ENCODE assay signal across 21 cellular contexts in the genomic region with DNA sequence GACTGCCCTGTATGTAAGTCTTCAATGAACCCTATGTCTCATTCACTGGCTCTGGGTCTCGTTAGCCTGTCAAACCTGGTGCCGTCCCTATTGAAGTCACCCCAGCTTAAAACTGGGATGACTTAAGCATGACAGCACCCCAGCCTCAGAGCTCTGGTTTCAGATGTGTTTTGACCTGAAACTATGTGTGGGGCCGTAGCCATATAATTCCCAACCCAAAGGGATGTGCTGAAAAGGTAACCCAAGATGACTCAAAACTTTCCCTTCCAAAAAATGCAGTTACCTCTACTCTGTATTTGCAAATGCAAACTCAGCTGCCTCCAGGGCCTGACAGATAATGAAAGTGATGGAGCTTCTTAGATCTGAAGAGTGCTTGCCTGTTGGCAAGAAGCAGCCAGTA.
DNase-seq lines count a peak whose midpoint lies in the region; ATAC-seq, FAIRE-seq and TF ChIP-seq lines count a peak whose summit lies in the region.
"Had no signal": no experiment of that assay in that cellular context is flagged by ENCODE, and none has a peak within 500 bp of the region (broad histone marks: within the 10 kb centered on the region; RNA-seq: fewer than 3 reads in every experiment).

No MANE protein-coding gene starts in this region.

- in situ Hi-C loops in GM12878 (cut with MboI): no loop called here

- FAIRE-seq in GM12878 (lab: Jason Lieb, UNC): peak; percentile 35
- FAIRE-seq: K562, TTC549 had no signal

- H3K23ac ChIP-seq in mesenchymal stem cell (ENCODE audit: low read length in 2 of 2): no peak overlapping the region

- H3K4me3 ChIP-seq in GM12878 (no peak overlapping the region), mesenchymal stem cell (ENCODE audit: insufficient read depth in 1 of 2, low read depth in 1 of 2, low read length in 2 of 2) (no peak overlapping the region)
- H3K4me3 ChIP-seq: BLaER1 treated with 17β-estradiol and CSF1 and Interleukin-3, amounts not matched to agents 10 nM and 100 nM; K562; lower lobe of right lung; testis had no signal

- H4K8ac ChIP-seq in mesenchymal stem cell (ENCODE audit: low read length): no peak overlapping the region

- H3K4me1 ChIP-seq in GM12878 (ENCODE audit: control insufficient read depth, insufficient read depth, low read length) (peaks cover 13% of the 10 kb centered on the region), mesenchymal stem cell (ENCODE audit: control insufficient read depth, insufficient read depth, low read depth, low read length) (peaks cover 4% of the 10 kb centered on the region), foreskin keratinocyte (no peaks in the 10 kb centered on the region)
- H3K4me1 ChIP-seq: lower lobe of right lung, testis had no signal

- no peaks in the 10 kb centered on the region for H3K79me2 ChIP-seq in GM12878 (ENCODE audit: control insufficient read depth, insufficient read depth, low read length)

- no peak overlapping the region for H2BK120ac ChIP-seq in mesenchymal stem cell (ENCODE audit: low read depth, low read length)

- no peak overlapping the region for H2BK12ac ChIP-seq in mesenchymal stem cell (ENCODE audit: low read length in 2 of 2)

- H3K4me2 ChIP-seq in GM12878 (ENCODE audit: control insufficient read depth, insufficient read depth) (peak overlapping the region; percentile 21; the same call in 1 of the 2 replicates), mesenchymal stem cell (ENCODE audit: low read length, poor library complexity, severe bottlenecking) (no peak overlapping the region)
- H3K4me2 ChIP-seq: BLaER1 treated with 17β-estradiol and CSF1 and Interleukin-3, amounts not matched to agents 10 nM and 100 nM; SK-N-SH had no signal

- intact Hi-C loops in GM12878 (cut with micrococcal nuclease; ENCODE audit: unreplicated experiment): no loop called here

- H4K20me1 ChIP-seq in GM12878 (ENCODE audit: control insufficient read depth, insufficient read depth): no peaks in the 10 kb centered on the region
- H4K20me1 ChIP-seq: BLaER1 treated with 17β-estradiol and CSF1 and Interleukin-3, amounts not matched to agents 10 nM and 100 nM had no signal

- no peak overlapping the region for H4K91ac ChIP-seq in mesenchymal stem cell (ENCODE audit: low read length)

- TF ChIP-seq CTCF in GM12878 (IDR thresholded peaks at IDR 0.05 in 2 of 3, conservative IDR thresholded peaks at IDR 0.05 in 1 of 3; ENCODE audit: control insufficient read depth in 2 of 3, extremely low read depth in 1 of 3, insufficient read depth in 1 of 3, low read depth in 3 of 3, low read length in 3 of 3) (no peak), foreskin keratinocyte (conservative IDR thresholded peaks at IDR 0.05) (no peak)

- H3K14ac ChIP-seq in mesenchymal stem cell (ENCODE audit: low read length in 2 of 2): no peak overlapping the region

- H3K27ac ChIP-seq in GM12878 (ENCODE audit: control insufficient read depth, insufficient read depth): no peak overlapping the region
- H3K27ac ChIP-seq in mesenchymal stem cell (ENCODE audit: low read length, poor library complexity, severe bottlenecking): no peak overlapping the region
- no peak overlapping the region for H3K27ac ChIP-seq in foreskin keratinocyte
- H3K27ac ChIP-seq: BLaER1 treated with 17β-estradiol and CSF1 and Interleukin-3, amounts not matched to agents 10 nM and 100 nM; lower lobe of right lung; testis had no signal

- TF ChIP-seq POLR2A in GM12878 (IDR thresholded peaks at IDR 0.05; ENCODE audit: low read depth, low read length): no peak

- BruUV-seq in GM12878 (replicated peaks; lab: Mats Ljungman, UMichigan): no TSS peak

- no peak overlapping the region for H3K18ac ChIP-seq in mesenchymal stem cell (ENCODE audit: low read depth in 1 of 2, low read length in 2 of 2)

- no peaks in the 10 kb centered on the region for H3K79me1 ChIP-seq in mesenchymal stem cell (replicated peaks; ENCODE audit: low read length, poor library complexity, severe bottlenecking)

- H3K36me3 ChIP-seq in GM12878 (ENCODE audit: control insufficient read depth in 2 of 2, insufficient read depth in 2 of 2, low read length in 1 of 2) (no peaks in the 10 kb centered on the region), mesenchymal stem cell (ENCODE audit: control insufficient read depth in 1 of 2, insufficient read depth in 2 of 2, low read depth in 1 of 2, low read length in 2 of 2) (no peaks in the 10 kb centered on the region)
- H3K36me3 ChIP-seq: BLaER1 treated with 17β-estradiol and CSF1 and Interleukin-3, amounts not matched to agents 10 nM and 100 nM; lower lobe of right lung had no signal

- H2AK5ac ChIP-seq in mesenchymal stem cell (ENCODE audit: low read length, severe bottlenecking): no peak overlapping the region

- H3K9me3 ChIP-seq in GM12878 (replicated peaks; ENCODE audit: control insufficient read depth, insufficient read depth, low read length): no peaks in the 10 kb centered on the region; the same call in 1 of the 3 replicates
- no peaks in the 10 kb centered on the region for H3K9me3 ChIP-seq in mesenchymal stem cell (ENCODE audit: control insufficient read depth, low read length)
- H3K9me3 ChIP-seq: BLaER1 treated with 17β-estradiol and CSF1 and Interleukin-3, amounts not matched to agents 10 nM and 100 nM; lower lobe of right lung; SK-N-SH; testis had no signal

- no peak overlapping the region for H3K9ac ChIP-seq in GM12878 (ENCODE audit: control insufficient read depth, insufficient read depth, low read length)
- no peak overlapping the region for H3K9ac ChIP-seq in mesenchymal stem cell (ENCODE audit: low read length)
- H3K9ac ChIP-seq: BLaER1 treated with 17β-estradiol and CSF1 and Interleukin-3, amounts not matched to agents 10 nM and 100 nM; SK-N-SH had no signal

- 0 out of 4 replicates have a peak, but pooled peaks of 1 of the 2 experiments have one; percentile 58 for TF ChIP-seq EP300 in GM12878 (IDR thresholded peaks at IDR 0.05; ENCODE audit: borderline replicate concordance in 1 of 2, control insufficient read depth in 1 of 2, low read depth in 2 of 2, low read length in 2 of 2)

- peak; percentile 0; the same call in 1 of the 2 replicates for TF ChIP-seq RAD21 in GM12878 (IDR thresholded peaks at IDR 0.05; ENCODE audit: insufficient read depth, low read depth, low read length)

- H3K27me3 ChIP-seq in GM12878 (replicated peaks in 1 of 2; ENCODE audit: control insufficient read depth in 2 of 2, insufficient read depth in 2 of 2, low read length in 1 of 2): no peaks in the 10 kb centered on the region
- H3K27me3 ChIP-seq in mesenchymal stem cell (ENCODE audit: control insufficient read depth in 1 of 2, insufficient read depth in 1 of 2, low read length in 2 of 2): no peaks in the 10 kb centered on the region
- H3K27me3 ChIP-seq in foreskin keratinocyte: no peaks in the 10 kb centered on the region
- H3K27me3 ChIP-seq: BLaER1 treated with 17β-estradiol and CSF1 and Interleukin-3, amounts not matched to agents 10 nM and 100 nM; testis had no signal

- H2AFZ ChIP-seq in GM12878 (ENCODE audit: control insufficient read depth, low read depth, low read length) (no peak overlapping the region), mesenchymal stem cell (ENCODE audit: low read depth, low read length) (no peak overlapping the region)

- RAD21 ChIA-PET in GM12878 (lab: Charles Lee; ENCODE audit: unreplicated experiment): interaction anchor here (0.9 to 3.7 kb wide), 13 partner anchors 8 to 385 kb away, joined by 3 to 28 read pairs (median 4); no protein-coding TSS in a partner anchor

- CTCF ChIA-PET in GM12878 (lab: Yijun Ruan, JAX): interaction anchor here (1.4 to 3.5 kb wide), 2 partner anchors 12 to 14 kb away, joined by 8 to 21 read pairs; no protein-coding TSS in a partner anchor

- POLR2A ChIA-PET in GM12878 (lab: Charles Lee): interaction anchor here (0.5 to 1.6 kb wide), 3 partner anchors 9 to 285 kb away, joined by 3 read pairs; no protein-coding TSS in a partner anchor

- H3K4ac ChIP-seq in mesenchymal stem cell (ENCODE audit: low read depth in 1 of 2, low read length in 2 of 2): no peak overlapping the region

- SMC1A ChIA-PET in GM12878 (lab: Charles Lee; ENCODE audit: uncharacterized antibody, unreplicated experiment): interaction anchor here (0.6 to 9.6 kb wide), 7 partner anchors 11 to 545 kb away, joined by 3 to 105 read pairs (median 3); no protein-coding TSS in a partner anchor

- no peak overlapping the region for H2BK5ac ChIP-seq in mesenchymal stem cell (ENCODE audit: low read depth, low read length, poor library complexity, severe bottlenecking)

- ATAC-seq in GM18861 (IDR thresholded peaks at IDR 0.05; ENCODE audit: unreplicated experiment) (peak; percentile 44), GM19468 (IDR thresholded peaks at IDR 0.05; ENCODE audit: extremely low read depth, unreplicated experiment) (peak; percentile 51), HG02852 (IDR thresholded peaks at IDR 0.05; ENCODE audit: unreplicated experiment) (peak; percentile 70), GM12878 (peak; percentile 72), foreskin keratinocyte (no peak)
- ATAC-seq: activated CD8-positive, alpha-beta T cell treated with anti-CD3 and anti-CD28 coated beads for 36 hours; K562; lower lobe of right lung; natural killer cell had no signal

- no peak for DNase-seq in GM12878 (ENCODE audit: low read depth, low spot score)
- DNase-seq in mesenchymal stem cell: no peak
- DNase-seq in SIG-M5 (lab: John Stamatoyannopoulos, UW): no peak
- no peak for DNase-seq in foreskin keratinocyte
- no peak for DNase-seq in RKO (ENCODE audit: low spot score)
- DNase-seq: activated CD8-positive, alpha-beta T cell treated with anti-CD3 and anti-CD28 coated beads for 36 hours; amniotic stem cell; foreskin melanocyte; lower lobe of right lung; natural killer cell; NCI-H1417 treated with DMSO at 0.1 percent for 48 hours; NCI-H446; retina; SK-N-SH; testis had no signal

- H2BK15ac ChIP-seq in mesenchymal stem cell (ENCODE audit: low read depth, poor library complexity, severe bottlenecking): no peak overlapping the region

- WGBS in GM12878 (ENCODE audit: insufficient coverage, insufficient replicate concordance, low lambda C conversion rate, missing lambda C conversion rate): 12% methylated on average over 3 of the region's 3 CpGs
- WGBS in mesenchymal stem cell: 63% methylated on average over 3 of the region's 3 CpGs

TF ChIP-seq in GM12878, 131 proteins besides CTCF, POLR2A, EP300 and RAD21 (continues in another document):
- peak; percentile 97 for TF ChIP-seq IKZF2 (IDR thresholded peaks at IDR 0.05)
- peak in 1 of 2 experiments; percentile 71; a peak in 2 of 4 replicates for TF ChIP-seq ETV6 (conservative IDR thresholded peaks at IDR 0.05 in 1 of 2, IDR thresholded peaks at IDR 0.05 in 1 of 2; ENCODE audit: borderline replicate concordance in 1 of 2, low read depth in 1 of 2)
- peak; percentile 68; the same call in 2 of the 3 replicates for TF ChIP-seq POU2F2 (IDR thresholded peaks at IDR 0.05; ENCODE audit: borderline replicate concordance, low read depth, low read length)
